In the genomic region with DNA sequence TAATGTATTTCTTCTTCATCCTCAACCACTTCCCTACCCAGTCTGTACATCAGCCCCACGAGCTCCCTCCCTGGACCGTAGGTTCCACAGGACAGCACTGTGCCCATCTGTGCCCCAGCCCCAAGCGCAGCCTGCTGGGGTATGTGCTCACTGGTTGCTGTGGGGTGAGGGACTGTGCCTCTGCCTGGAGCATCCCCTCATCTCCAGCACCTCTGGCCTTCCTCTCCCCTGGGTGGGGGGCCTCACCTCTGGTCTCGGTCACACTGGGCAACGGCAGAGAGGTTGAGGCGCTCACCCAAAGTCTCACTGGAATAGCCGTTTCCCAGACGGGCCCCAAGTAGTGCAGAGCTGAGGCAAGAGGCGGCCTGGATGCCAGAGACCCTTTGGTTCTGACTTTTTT, we compare ENCODE assay signal across 12 cellular contexts. TPM values are rescaled to one million over a fixed set of nuclear protein-coding genes. Genes with fewer than 3 reads are reported as not detected.
A peak's percentile ranks its signal among the peaks of the same experiment; 100 is the strongest.
DNase-seq lines count a peak whose midpoint lies in the region; ATAC-seq and TF ChIP-seq lines count a peak whose summit lies in the region.
"Had no signal": no experiment of that assay in that cellular context is flagged by ENCODE, and none has a peak within 500 bp of the region (broad histone marks: within the 10 kb centered on the region; RNA-seq: fewer than 3 reads in every experiment).

No MANE protein-coding gene starts in this region.

- no peaks in the 10 kb centered on the region for H3K9me2 ChIP-seq in MM.1S (replicated peaks; ENCODE audit: insufficient read depth, low read length)

- H3K9me3 ChIP-seq in MM.1S (replicated peaks; ENCODE audit: insufficient read depth, low read length) = no peaks in the 10 kb centered on the region
- no peaks in the 10 kb centered on the region for H3K9me3 ChIP-seq in body of pancreas
- H3K9me3 ChIP-seq: testis had no signal

- no peaks in the 10 kb centered on the region for H4K20me1 ChIP-seq in MM.1S (ENCODE audit: insufficient read depth, low read length)

- CTCF ChIA-PET in activated CD4-positive, alpha-beta memory T cell treated with anti-CD3 and anti-CD28 coated beads, Interleukin-2, amount 10 ng/mL, durations not matched to agents 7 days and 5 days (lab: Charles Lee) = no interaction called here

- no peaks in the 10 kb centered on the region for H3K9me3 Mint-ChIP-seq in stimulated activated naive CD8-positive, alpha-beta T cell treated with anti-CD3 and anti-CD28 coated beads, Interleukin-15, Interleukin-2, amounts not matched to agents 100 ng/mL and 50 ng/mL, for 24 hours
- peaks cover 5% of the 10 kb centered on the region for H3K9me3 Mint-ChIP-seq in activated CD4-positive, alpha-beta memory T cell treated with anti-CD3 and anti-CD28 coated beads, Interleukin-2, amount 10 ng/mL, durations not matched to agents 7 days and 5 days
- H3K9me3 Mint-ChIP-seq in memory B cell = no peaks in the 10 kb centered on the region

- no peak overlapping the region for H3K4me3 ChIP-seq in MM.1S (ENCODE audit: low read length)
- H3K4me3 ChIP-seq in body of pancreas = no peak overlapping the region

- no peak overlapping the region for H3K9ac ChIP-seq in MM.1S (ENCODE audit: low read length)

- POLR2A ChIA-PET in activated CD4-positive, alpha-beta memory T cell treated with anti-CD3 and anti-CD28 coated beads, Interleukin-2, amount 10 ng/mL, durations not matched to agents 7 days and 5 days (lab: Charles Lee) = interaction anchor here (0.9 to 1.3 kb wide), 3 partner anchors 104 to 145 kb away, joined by 3 read pairs; a partner anchor contains a TSS

- H3K4me2 ChIP-seq in MM.1S (ENCODE audit: low read depth, low read length) = no peak overlapping the region

- peak overlapping the region; percentile 87 for H3K4me3 Mint-ChIP-seq in stimulated activated naive CD8-positive, alpha-beta T cell treated with anti-CD3 and anti-CD28 coated beads, Interleukin-15, Interleukin-2, amounts not matched to agents 100 ng/mL and 50 ng/mL, for 24 hours
- H3K4me3 Mint-ChIP-seq in activated CD4-positive, alpha-beta memory T cell treated with anti-CD3 and anti-CD28 coated beads, Interleukin-2, amount 10 ng/mL, durations not matched to agents 7 days and 5 days = peak overlapping the region; percentile 83
- H3K4me3 Mint-ChIP-seq in memory B cell = peak overlapping the region; percentile 91

- peaks cover 61% of the 10 kb centered on the region for H3K79me2 ChIP-seq in MM.1S (ENCODE audit: low read length)

- peaks cover 31% of the 10 kb centered on the region for H3K36me3 Mint-ChIP-seq in stimulated activated naive CD8-positive, alpha-beta T cell treated with anti-CD3 and anti-CD28 coated beads, Interleukin-15, Interleukin-2, amounts not matched to agents 100 ng/mL and 50 ng/mL, for 24 hours (ENCODE audit: low read depth)
- peaks cover 44% of the 10 kb centered on the region for H3K36me3 Mint-ChIP-seq in activated CD4-positive, alpha-beta memory T cell treated with anti-CD3 and anti-CD28 coated beads, Interleukin-2, amount 10 ng/mL, durations not matched to agents 7 days and 5 days (ENCODE audit: low read depth)
- H3K36me3 Mint-ChIP-seq in memory B cell = peaks cover 12% of the 10 kb centered on the region

- H3K36me3 ChIP-seq in MM.1S (replicated peaks; ENCODE audit: insufficient read depth, low read length) (peaks cover 6% of the 10 kb centered on the region; the same call in 1 of the 2 replicates), body of pancreas (replicated peaks in 1 of 2; ENCODE audit: insufficient read depth in 1 of 2, low read depth in 2 of 2) (no peaks in the 10 kb centered on the region)

- no peak for ATAC-seq in stimulated activated naive CD8-positive, alpha-beta T cell treated with anti-CD3 and anti-CD28 coated beads, Interleukin-15, Interleukin-2, amounts not matched to agents 100 U/mL and 50 U/mL, for 24 hours
- no peak for ATAC-seq in memory B cell (ENCODE audit: low read depth)
- no peak for ATAC-seq in body of pancreas

- DNase-seq in stimulated activated naive CD8-positive, alpha-beta T cell treated with anti-CD3 and anti-CD28 coated beads, Interleukin-15, Interleukin-2, amounts not matched to agents 100 U/mL and 50 U/mL, for 24 hours = no peak
- DNase-seq in activated CD4-positive, alpha-beta memory T cell treated with anti-CD3 and anti-CD28 coated beads, Interleukin-2, amount 10 ng/mL, durations not matched to agents 7 days and 5 days = no peak
- no peak for DNase-seq in memory B cell (ENCODE audit: low spot score in 2 of 2)
- DNase-seq in caudate nucleus (lab: John Stamatoyannopoulos, UW) = no peak
- DNase-seq in MM.1S = no peak
- no peak for DNase-seq in body of pancreas
- no peak for DNase-seq in activated gamma-delta T cell (lab: John Stamatoyannopoulos, UW)
- DNase-seq: central memory CD4-positive, alpha-beta T cell; DMS153; NCI-H187; testis had no signal

- no peaks in the 10 kb centered on the region for H3K27me3 Mint-ChIP-seq in stimulated activated naive CD8-positive, alpha-beta T cell treated with anti-CD3 and anti-CD28 coated beads, Interleukin-15, Interleukin-2, amounts not matched to agents 100 ng/mL and 50 ng/mL, for 24 hours
- no peaks in the 10 kb centered on the region for H3K27me3 Mint-ChIP-seq in activated CD4-positive, alpha-beta memory T cell treated with anti-CD3 and anti-CD28 coated beads, Interleukin-2, amount 10 ng/mL, durations not matched to agents 7 days and 5 days
- H3K27me3 Mint-ChIP-seq in memory B cell = no peaks in the 10 kb centered on the region

- no peak overlapping the region for H3K27ac ChIP-seq in caudate nucleus (ENCODE audit: low read depth, low read length)
- H3K27ac ChIP-seq in MM.1S (ENCODE audit: low read length) = no peak overlapping the region
- H3K27ac ChIP-seq in body of pancreas = no peak overlapping the region
- H3K27ac ChIP-seq: testis had no signal

- H3F3A ChIP-seq in MM.1S (ENCODE audit: insufficient read depth, low read length) = no peaks in the 10 kb centered on the region

- peaks cover 11% of the 10 kb centered on the region for H3K4me1 ChIP-seq in MM.1S (ENCODE audit: low read length)
- H3K4me1 ChIP-seq in body of pancreas = peaks cover 36% of the 10 kb centered on the region

- intact Hi-C loops in body of pancreas (cut with DNase I) = loop anchor here (5.0 kb wide), 1 partner anchor 396 kb away; no protein-coding TSS in a partner anchor

- H3K27ac Mint-ChIP-seq in stimulated activated naive CD8-positive, alpha-beta T cell treated with anti-CD3 and anti-CD28 coated beads, Interleukin-15, Interleukin-2, amounts not matched to agents 100 ng/mL and 50 ng/mL, for 24 hours = peak overlapping the region; percentile 87
- no peak overlapping the region for H3K27ac Mint-ChIP-seq in activated CD4-positive, alpha-beta memory T cell treated with anti-CD3 and anti-CD28 coated beads, Interleukin-2, amount 10 ng/mL, durations not matched to agents 7 days and 5 days
- H3K27ac Mint-ChIP-seq in memory B cell = no peak overlapping the region

- WGBS in body of pancreas, 2 donors = 82 to 94% methylated on average over 3 to 9 of the region's 9 CpGs

- TF ChIP-seq POLR2A in body of pancreas (IDR thresholded peaks at IDR 0.05) = no peak

- H2AFZ ChIP-seq in MM.1S (ENCODE audit: low read length) = no peak overlapping the region

- H3K4me1 Mint-ChIP-seq in stimulated activated naive CD8-positive, alpha-beta T cell treated with anti-CD3 and anti-CD28 coated beads, Interleukin-15, Interleukin-2, amounts not matched to agents 100 ng/mL and 50 ng/mL, for 24 hours (ENCODE audit: low read depth) = peaks cover 30% of the 10 kb centered on the region
- H3K4me1 Mint-ChIP-seq in activated CD4-positive, alpha-beta memory T cell treated with anti-CD3 and anti-CD28 coated beads, Interleukin-2, amount 10 ng/mL, durations not matched to agents 7 days and 5 days = peaks cover 27% of the 10 kb centered on the region
- peaks cover 16% of the 10 kb centered on the region for H3K4me1 Mint-ChIP-seq in memory B cell

- no peaks in the 10 kb centered on the region for H3K27me3 ChIP-seq in MM.1S (replicated peaks; ENCODE audit: insufficient read depth, low read length)
- H3K27me3 ChIP-seq in body of pancreas = no peaks in the 10 kb centered on the region
- H3K27me3 ChIP-seq: testis had no signal

- TF ChIP-seq CTCF in MM.1S (IDR thresholded peaks at IDR 0.05; ENCODE audit: low read length) (no peak), body of pancreas (IDR thresholded peaks at IDR 0.05) (no peak)

RNA-seq across cellular contexts. Expression of a gene that starts 1.5 kb away (rescaled TPM):
- 10 to 100 TPM; 13.1 to 13.4 TPM for total RNA-seq in activated CD4-positive, alpha-beta memory T cell treated with anti-CD3 and anti-CD28 coated beads, Interleukin-2, amount 10 ng/mL, durations not matched to agents 7 days and 5 days
- total RNA-seq in body of pancreas = 1 to 10 TPM; 2.0 to 3.4 TPM

RNA-seq across cellular contexts. Expression of a gene that starts 2.1 kb away (rescaled TPM):
- total RNA-seq in activated CD4-positive, alpha-beta memory T cell treated with anti-CD3 and anti-CD28 coated beads, Interleukin-2, amount 10 ng/mL, durations not matched to agents 7 days and 5 days = 10 to 100 TPM; 16.8 to 19.7 TPM
- 10 to 100 TPM; 17.9 to 46.5 TPM for total RNA-seq in body of pancreas
